Comparison of ENCODE assay signal across 1 cellular context in genomic region chr11:506238-506949, GRCh38.
TF ChIP-seq lines count a peak whose summit lies in the region.

No MANE protein-coding gene starts in this region.

TF ChIP-seq in HepG2, 621 proteins besides CTCF, POLR2A, EP300 and RAD21 (continued from another document and continues in another):
- TF ChIP-seq LRRFIP1 (CRISPR knock-in tag; conservative IDR thresholded peaks at IDR 0.05), result no peak
- no peak for TF ChIP-seq ZNF441 (CRISPR knock-in tag; IDR thresholded peaks at IDR 0.05; ENCODE audit: borderline replicate concordance)
- peak; percentile 58 for TF ChIP-seq MNT (IDR thresholded peaks at IDR 0.05)
- peak; percentile 79 for TF ChIP-seq ZNF142 (CRISPR knock-in tag; IDR thresholded peaks at IDR 0.05)
- TF ChIP-seq ZBTB44 (CRISPR knock-in tag; IDR thresholded peaks at IDR 0.05), result no peak
- peak; percentile 80 for TF ChIP-seq NR2C2 (CRISPR knock-in tag; IDR thresholded peaks at IDR 0.05; ENCODE audit: borderline replicate concordance)
- no peak for TF ChIP-seq MIER3 (CRISPR knock-in tag; IDR thresholded peaks at IDR 0.05; ENCODE audit: borderline replicate concordance)
- TF ChIP-seq ZNF326 (CRISPR knock-in tag; IDR thresholded peaks at IDR 0.05; ENCODE audit: borderline replicate concordance), result no peak
- TF ChIP-seq HMGXB3 (CRISPR knock-in tag; IDR thresholded peaks at IDR 0.05; ENCODE audit: borderline replicate concordance), result peak; percentile 31; the same call in 1 of the 2 replicates
- peak; percentile 63; the same call in 1 of the 2 replicates for TF ChIP-seq HES4 (CRISPR knock-in tag; IDR thresholded peaks at IDR 0.05; ENCODE audit: borderline replicate concordance)
- TF ChIP-seq ZNF792 (CRISPR knock-in tag; IDR thresholded peaks at IDR 0.05), result no peak
- TF ChIP-seq SMAD3 (CRISPR knock-in tag; IDR thresholded peaks at IDR 0.05), result peak; percentile 13; the same call in 1 of the 2 replicates
- TF ChIP-seq AGO2 (optimal IDR thresholded peaks at IDR 0.05; ENCODE audit: low read depth, low read length), result peak; percentile 94
- peak; percentile 16; the same call in 1 of the 2 replicates for TF ChIP-seq ARID5B (CRISPR knock-in tag; IDR thresholded peaks at IDR 0.05)
- no peak for TF ChIP-seq ZNF597 (CRISPR knock-in tag; IDR thresholded peaks at IDR 0.05)
- TF ChIP-seq GPN1 (CRISPR knock-in tag; IDR thresholded peaks at IDR 0.05; ENCODE audit: borderline replicate concordance), result no peak
- 0 out of 2 replicates have a peak, but pooled peaks have one; percentile 7 for TF ChIP-seq ZNF430 (CRISPR knock-in tag; IDR thresholded peaks at IDR 0.05)
- peak; percentile 87; the same call in 1 of the 2 replicates for TF ChIP-seq ZNF605 (CRISPR knock-in tag; IDR thresholded peaks at IDR 0.05)
- 0 out of 2 replicates have a peak, but pooled peaks have one; percentile 48 for TF ChIP-seq TP53 (CRISPR knock-in tag; conservative IDR thresholded peaks at IDR 0.05)
- no peak for TF ChIP-seq CBX5 (CRISPR knock-in tag; IDR thresholded peaks at IDR 0.05; ENCODE audit: borderline replicate concordance)
- TF ChIP-seq THAP8 (CRISPR knock-in tag; IDR thresholded peaks at IDR 0.05; ENCODE audit: borderline replicate concordance), result no peak
- TF ChIP-seq ERF (CRISPR knock-in tag; IDR thresholded peaks at IDR 0.05), result no peak
- no peak for TF ChIP-seq SKI (IDR thresholded peaks at IDR 0.05; ENCODE audit: partially characterized antibody)
- TF ChIP-seq ZNF431 (CRISPR knock-in tag; IDR thresholded peaks at IDR 0.05; ENCODE audit: borderline replicate concordance, low read depth), result no peak
- TF ChIP-seq ZNF761 (CRISPR knock-in tag; conservative IDR thresholded peaks at IDR 0.05), result no peak; the same call in 1 of the 2 replicates
- TF ChIP-seq PREB (CRISPR knock-in tag; IDR thresholded peaks at IDR 0.05), result peak; percentile 28; the same call in 1 of the 2 replicates
- no peak for TF ChIP-seq ZNF550 (CRISPR knock-in tag; IDR thresholded peaks at IDR 0.05; ENCODE audit: borderline replicate concordance)
- TF ChIP-seq GLMP (CRISPR knock-in tag; IDR thresholded peaks at IDR 0.05; ENCODE audit: borderline replicate concordance), result no peak
